22 cellular contexts compared by ENCODE assay signal in genomic region chr12:109610523-109610922, GRCh38. TPM values are rescaled to one million over a fixed set of nuclear protein-coding genes. Genes with fewer than 3 reads are reported as not detected.
DNase-seq lines count a peak whose midpoint lies in the region; ATAC-seq, FAIRE-seq and TF ChIP-seq lines count a peak whose summit lies in the region.
"Had no signal": no experiment of that assay in that cellular context is flagged by ENCODE, and none has a peak within 500 bp of the region (broad histone marks: within the 10 kb centered on the region; RNA-seq: fewer than 3 reads in every experiment).

No MANE protein-coding gene starts in this region.

- H3F3A ChIP-seq in PC-3 (ENCODE audit: low read length, unreplicated experiment): no peaks in the 10 kb centered on the region

- H3K79me2 ChIP-seq in K562 (ENCODE audit: control insufficient read depth, insufficient read depth, low read length) (no peaks in the 10 kb centered on the region), PC-3 (ENCODE audit: low read length) (no peaks in the 10 kb centered on the region)

- TF ChIP-seq EP300 in K562 (IDR thresholded peaks at IDR 0.05; ENCODE audit: low read length): no peak

- DNase-seq in K562 (ENCODE audit: extremely low read depth in 1 of 4, low spot score in 3 of 4) (no peak), PC-3 (no peak), DMS53 treated with DMSO at 0.1 percent for 48 hours (lab: John Stamatoyannopoulos, UW; ENCODE audit: unreplicated experiment) (no peak)
- DNase-seq: 8988T; ACHN; BE2C; C1 segment of cervical spinal cord; CD4-positive, alpha-beta memory T cell; CD4-positive, CD25-positive, alpha-beta regulatory T cell; CD8-positive, alpha-beta memory T cell; COR-L47; DMS 273 treated with DMSO at 0.1 percent for 48 hours; DMS153; DMS53; DMS79 treated with DMSO at 0.1 percent for 48 hours; GF-D8 had no signal

- 2% methylated on average over 4 of the region's 4 CpGs for WGBS in K562 (ENCODE audit: insufficient coverage, low coverage, missing lambda C conversion rate)

- in situ Hi-C loops in K562 (cut with MboI): no loop called here

- H3K4me1 ChIP-seq in HEK293 (ENCODE audit: control insufficient read depth, insufficient read depth, low read length) (no peaks in the 10 kb centered on the region), K562 (replicated peaks in 1 of 2; ENCODE audit: control insufficient read depth in 2 of 2, insufficient read depth in 2 of 2, low read length in 2 of 2) (peaks cover 0 to 11% of the 10 kb centered on the region in 2 experiments; a peak in 2 of 5 replicates), PC-3 (ENCODE audit: insufficient read depth, low read length) (no peaks in the 10 kb centered on the region)

- H2AFZ ChIP-seq in K562 (ENCODE audit: low read depth, low read length) (no peak overlapping the region), PC-3 (ENCODE audit: low read length) (no peak overlapping the region)

- CTCF ChIA-PET in HEK293 (lab: Yijun Ruan, JAX) (interaction anchor here (0.7 to 1.7 kb wide), 2 partner anchors 13 to 212 kb away, joined by 3 to 6 read pairs; no protein-coding TSS in a partner anchor), K562 (lab: Yijun Ruan, JAX; ENCODE audit: low intra/inter-chr PET ratio) (no interaction called here), PC-3 (lab: Charles Lee) (no interaction called here)

- BruUV-seq in K562 (replicated peaks; lab: Mats Ljungman, UMichigan): no TSS peak
- no TSS peak for BruUV-seq in PC-3 (replicated peaks; lab: Mats Ljungman, UMichigan)

- POLR2A ChIA-PET in HEK293 (lab: Yijun Ruan, JAX) (no interaction called here), K562 (lab: Yijun Ruan, JAX) (no interaction called here), PC-3 (lab: Charles Lee; ENCODE audit: unreplicated experiment) (no interaction called here)

- FAIRE-seq in K562 (lab: Jason Lieb, UNC): no peak
- FAIRE-seq: A204.1, G401.6, GM12891, GM19239 had no signal

- peaks cover 4% of the 10 kb centered on the region; the same call in 1 of the 2 replicates for H4K20me1 ChIP-seq in K562 (replicated peaks; ENCODE audit: control insufficient read depth, insufficient read depth, low read length)
- H4K20me1 ChIP-seq in PC-3 (ENCODE audit: low read length): no peaks in the 10 kb centered on the region
- H4K20me1 ChIP-seq: BLaER1 had no signal

- intact Hi-C loops in K562 (cut with micrococcal nuclease) (no loop called here), PC-3 (cut with micrococcal nuclease) (no loop called here)

- no peak for TF ChIP-seq POLR2A in K562 (conservative IDR thresholded peaks at IDR 0.05)

- TF ChIP-seq RAD21 in K562 (CRISPR knock-in tag; conservative IDR thresholded peaks at IDR 0.05 in 1 of 2, IDR thresholded peaks at IDR 0.05 in 1 of 2): no peak

- ATAC-seq in K562: no peak
- ATAC-seq in PC-3: no peak

- H3K4me2 ChIP-seq in K562 (ENCODE audit: insufficient read depth, low read length): no peak overlapping the region
- H3K4me2 ChIP-seq in PC-3 (ENCODE audit: low read length): no peak overlapping the region
- H3K4me2 ChIP-seq: BLaER1 had no signal

- TF ChIP-seq CTCF in HEK293 (tag by site-specific recombination; IDR thresholded peaks at IDR 0.05): no peak
- no peak for TF ChIP-seq CTCF in K562 (IDR thresholded peaks at IDR 0.05 in 2 of 3, conservative IDR thresholded peaks at IDR 0.05 in 1 of 3; ENCODE audit: insufficient read depth in 2 of 3, low read depth in 1 of 3, low read length in 3 of 3)
- TF ChIP-seq CTCF in PC-3 (conservative IDR thresholded peaks at IDR 0.05; ENCODE audit: low read depth, low read length): no peak

- H3K9me2 ChIP-seq in PC-3 (replicated peaks; ENCODE audit: low read length): no peaks in the 10 kb centered on the region

- H3K9me3 ChIP-seq in HEK293 (ENCODE audit: control insufficient read depth, insufficient read depth, low read depth, low read length): no peaks in the 10 kb centered on the region
- no peaks in the 10 kb centered on the region for H3K9me3 ChIP-seq in K562 (replicated peaks; ENCODE audit: control insufficient read depth, insufficient read depth, low read depth, low read length)
- no peaks in the 10 kb centered on the region for H3K9me3 ChIP-seq in PC-3 (ENCODE audit: low read length)
- H3K9me3 ChIP-seq: BE2C, BLaER1 had no signal

- H3K9me1 ChIP-seq in K562 (ENCODE audit: control insufficient read depth, insufficient read depth, low read length): peaks cover 3% of the 10 kb centered on the region

- no peak overlapping the region for H3K27ac ChIP-seq in HEK293 (ENCODE audit: extremely low read depth, low read depth, low read length)
- H3K27ac ChIP-seq in K562 (ENCODE audit: extremely low read depth, low read depth, low read length): no peak overlapping the region
- no peak overlapping the region for H3K27ac ChIP-seq in PC-3 (ENCODE audit: low read length)
- H3K27ac ChIP-seq: BLaER1 had no signal

- H3K9ac ChIP-seq in K562 (ENCODE audit: insufficient read depth in 1 of 2, low read depth in 2 of 2, low read length in 2 of 2) (no peak overlapping the region), PC-3 (ENCODE audit: low read length) (no peak overlapping the region)
- H3K9ac ChIP-seq: BLaER1 had no signal

- peaks cover 25 to 70% of the 10 kb centered on the region in 2 experiments; a peak in 4 of 5 replicates for H3K27me3 ChIP-seq in K562 (ENCODE audit: control insufficient read depth in 2 of 2, insufficient read depth in 2 of 2, low read length in 2 of 2)
- peaks cover 3% of the 10 kb centered on the region; the same call in 1 of the 2 replicates for H3K27me3 ChIP-seq in PC-3 (ENCODE audit: low read length)
- H3K27me3 ChIP-seq: BE2C, BLaER1 had no signal

- no peak overlapping the region for H3K4me3 ChIP-seq in HEK293 (ENCODE audit: low read depth, low read length)
- H3K4me3 ChIP-seq in K562: no peak overlapping the region
- H3K4me3 ChIP-seq in PC-3 (ENCODE audit: low read length): no peak overlapping the region
- H3K4me3 ChIP-seq: BLaER1 had no signal

- H3K36me3 ChIP-seq in HEK293 (ENCODE audit: control insufficient read depth in 2 of 2, insufficient read depth in 1 of 2, low read length in 2 of 2) (no peaks in the 10 kb centered on the region), K562 (ENCODE audit: control insufficient read depth, insufficient read depth, low read length) (no peaks in the 10 kb centered on the region), PC-3 (ENCODE audit: low read depth, low read length) (no peaks in the 10 kb centered on the region)
- H3K36me3 ChIP-seq: BE2C, BLaER1 had no signal

TF ChIP-seq in K562, 482 proteins besides CTCF, POLR2A, EP300 and RAD21 (continues in another document):
- TF ChIP-seq ZNF395 (CRISPR knock-in tag; IDR thresholded peaks at IDR 0.05): no peak

RNA-seq across cellular contexts. Expression of gene MVK, which starts 36.9 kb away (rescaled TPM):
- total RNA-seq in K562 (2011; cell fraction: chromatin; rRNA removed; ENCODE audit: low replicate concordance): 79.5 and 160 TPM in 2 replicates
- 90.1 and 97.0 TPM in 2 replicates for total RNA-seq in K562 (2011; cell fraction: nucleolus; rRNA removed)
- total RNA-seq in K562 (2011; cell fraction: nucleoplasm; rRNA removed): 76.8 and 77.1 TPM in 2 replicates
- total RNA-seq in K562 (2014; rRNA removed) (28.5 and 38.9 TPM in 2 replicates), K562 (2014; rRNA removed; fragmentation: Illumina TruSeq; extraction: Trizol) (15.7 and 18.3 TPM in 2 replicates), K562 (2015; rRNA removed; fragmentation: Illumina TruSeq; extraction: Trizol) (18.3 and 18.5 TPM in 2 replicates), K562 (2021) (31.3 and 33.6 TPM in 2 replicates), PC-3 (2014; rRNA removed) (47.8 and 52.2 TPM in 2 replicates)
- polyA plus RNA-seq in K562 (2011; rRNA removed) (28.1 and 41.9 TPM in 2 replicates), K562 (2014; fragmentation: Illumina TruSeq; extraction: Trizol) (18.8 and 24.2 TPM in 2 replicates), K562 (2014; fragmentation: Nextera tagmentation; extraction: Ambion mirVana) (1 to 10 TPM in 1 of 2 experiments, under 1 TPM in 1; 0.41 to 1.9 TPM), K562 (2014; rRNA removed) (23.1 and 25.8 TPM in 2 replicates)
- 36.4 and 59.2 TPM in 2 replicates for polyA plus RNA-seq in K562 (2011; cell fraction: cytosol; rRNA removed)
- polyA plus RNA-seq in K562 (2011; cell fraction: nucleus; rRNA removed): 74.2 and 83.2 TPM in 2 replicates
- polyA plus RNA-seq in K562 (2012): 27.7 and 36.8 TPM in 2 replicates
- 21.8 and 28.3 TPM in 2 replicates for polyA minus RNA-seq in K562 (2011; rRNA and poly(A)+ RNA removed)
- 13.8 and 21.5 TPM in 2 replicates for polyA minus RNA-seq in K562 (2011; cell fraction: cytosol; rRNA and poly(A)+ RNA removed)
- 24.4 and 38.3 TPM in 2 replicates for polyA minus RNA-seq in K562 (2011; cell fraction: nucleus; rRNA and poly(A)+ RNA removed)

RNA-seq across cellular contexts. Expression of gene MMAB, which starts 37.2 kb away (rescaled TPM):
- total RNA-seq in K562 (2011; cell fraction: chromatin; rRNA removed; ENCODE audit: low replicate concordance): 78.3 and 122 TPM in 2 replicates
- total RNA-seq in K562 (2011; cell fraction: nucleolus; rRNA removed): 64.2 and 65.9 TPM in 2 replicates
- total RNA-seq in K562 (2011; cell fraction: nucleoplasm; rRNA removed): 65.3 and 66.3 TPM in 2 replicates
- total RNA-seq in K562 (2014; rRNA removed) (71.0 and 73.4 TPM in 2 replicates), K562 (2014; rRNA removed; fragmentation: Illumina TruSeq; extraction: Trizol) (37.5 and 39.5 TPM in 2 replicates), K562 (2015; rRNA removed; fragmentation: Illumina TruSeq; extraction: Trizol) (53.4 and 56.1 TPM in 2 replicates), K562 (2021) (63.9 and 70.5 TPM in 2 replicates), PC-3 (2014; rRNA removed) (83.0 and 83.5 TPM in 2 replicates)
- polyA plus RNA-seq in K562 (2011; rRNA removed) (46.2 and 52.8 TPM in 2 replicates), K562 (2014; fragmentation: Illumina TruSeq; extraction: Trizol) (30.6 and 48.2 TPM in 2 replicates), K562 (2014; fragmentation: Nextera tagmentation; extraction: Ambion mirVana) (10 to 100 TPM in 1 of 2 experiments, 1 to 10 TPM in 1; 9.5 to 21.1 TPM), K562 (2014; rRNA removed) (75.0 and 76.1 TPM in 2 replicates)
- 45.2 and 45.3 TPM in 2 replicates for polyA plus RNA-seq in K562 (2011; cell fraction: cytosol; rRNA removed)
- polyA plus RNA-seq in K562 (2011; cell fraction: nucleus; rRNA removed): 64.4 and 74.5 TPM in 2 replicates
- polyA plus RNA-seq in K562 (2012): 75.8 and 92.9 TPM in 2 replicates
- polyA minus RNA-seq in K562 (2011; rRNA and poly(A)+ RNA removed): 37.7 and 38.3 TPM in 2 replicates
- 19.1 and 29.5 TPM in 2 replicates for polyA minus RNA-seq in K562 (2011; cell fraction: cytosol; rRNA and poly(A)+ RNA removed)
- 18.6 and 31.8 TPM in 2 replicates for polyA minus RNA-seq in K562 (2011; cell fraction: nucleus; rRNA and poly(A)+ RNA removed)
